In genomic region chr5:96720408-96720807, GRCh38 we compare ENCODE assay signal across 12 cellular contexts. TPM values are rescaled to one million over a fixed set of nuclear protein-coding genes. Genes with fewer than 3 reads are reported as not detected.
A peak's percentile ranks its signal among the peaks of the same experiment; 100 is the strongest.
DNase-seq lines count a peak whose midpoint lies in the region; ATAC-seq and TF ChIP-seq lines count a peak whose summit lies in the region.
"Had no signal": no experiment of that assay in that cellular context is flagged by ENCODE, and none has a peak within 500 bp of the region (broad histone marks: within the 10 kb centered on the region; RNA-seq: fewer than 3 reads in every experiment).

No MANE protein-coding gene starts in this region.

- no peaks in the 10 kb centered on the region for H3K9me3 Mint-ChIP-seq in CD4-positive, alpha-beta T cell
- H3K9me3 Mint-ChIP-seq in nephron, result no peaks in the 10 kb centered on the region
- no peaks in the 10 kb centered on the region for H3K9me3 Mint-ChIP-seq in T-helper 2 cell treated with Interferon-gamma antibody and Interleukin-4, amounts not matched to agents 5 μg/mL and 100 μg/mL, for 36 hours

- intact Hi-C loops in CD4-positive, alpha-beta T cell (cut with DNase I, micrococcal nuclease), result loop anchor here (10.0 kb wide), 2 partner anchors 376 to 386 kb away; no protein-coding TSS in a partner anchor

- H3K27ac Mint-ChIP-seq in CD4-positive, alpha-beta T cell, result no peak overlapping the region
- H3K27ac Mint-ChIP-seq in nephron, result peak overlapping the region; percentile 17 to 74 (median 57)
- H3K27ac Mint-ChIP-seq in T-helper 2 cell treated with Interferon-gamma antibody and Interleukin-4, amounts not matched to agents 5 μg/mL and 100 μg/mL, for 36 hours, result no peak overlapping the region

- POLR2A ChIA-PET in CD4-positive, alpha-beta T cell (lab: Charles Lee), result no interaction called here

- no peak overlapping the region for H3K4me3 Mint-ChIP-seq in CD4-positive, alpha-beta T cell
- H3K4me3 Mint-ChIP-seq in nephron, result no peak overlapping the region
- no peak overlapping the region for H3K4me3 Mint-ChIP-seq in T-helper 2 cell treated with Interferon-gamma antibody and Interleukin-4, amounts not matched to agents 5 μg/mL and 100 μg/mL, for 36 hours

- DNase-seq in CD4-positive, alpha-beta T cell, result no peak
- DNase-seq in NB4 (ENCODE audit: low read depth), result no peak
- no peak for DNase-seq in choroid plexus epithelial cell (ENCODE audit: low read depth)
- no peak for DNase-seq in T-helper 2 cell treated with Interferon-gamma antibody and Interleukin-4, amounts not matched to agents 5 μg/mL and 100 μg/mL, for 36 hours (ENCODE audit: low spot score)
- no peak for DNase-seq in stimulated activated CD4-positive, alpha-beta T cell treated with anti-CD3 and anti-CD28 coated beads, Interleukin-4, amount 100 ng/mL, for 24 hours
- no peak for DNase-seq in NCI-H2196 treated with DMSO at 0.1 percent for 48 hours (lab: John Stamatoyannopoulos, UW; ENCODE audit: unreplicated experiment)
- DNase-seq: aorta, NCI-H1417, NCI-H524 treated with DMSO at 0.1 percent for 48 hours had no signal

- no peak for TF ChIP-seq CTCF in CD4-positive, alpha-beta T cell (IDR thresholded peaks at IDR 0.05)
- peak; percentile 15 for TF ChIP-seq CTCF in NB4 (IDR thresholded peaks at IDR 0.05; ENCODE audit: low read depth, low read length)
- peak; percentile 30 for TF ChIP-seq CTCF in choroid plexus epithelial cell (conservative IDR thresholded peaks at IDR 0.05; ENCODE audit: low read depth, low read length)
- peak; percentile 15 to 38 (median 19) for TF ChIP-seq CTCF in nephron (IDR thresholded peaks at IDR 0.05; ENCODE audit: unreplicated experiment in 3 of 3)

- H3K27me3 Mint-ChIP-seq in CD4-positive, alpha-beta T cell, result no peaks in the 10 kb centered on the region
- H3K27me3 Mint-ChIP-seq in nephron (ENCODE audit: low read depth), result no peaks in the 10 kb centered on the region
- no peaks in the 10 kb centered on the region for H3K27me3 Mint-ChIP-seq in T-helper 2 cell treated with Interferon-gamma antibody and Interleukin-4, amounts not matched to agents 5 μg/mL and 100 μg/mL, for 36 hours (ENCODE audit: low read depth)

- CTCF ChIA-PET in CD4-positive, alpha-beta T cell (lab: Charles Lee), result interaction anchor here (2.5 kb wide), 1 partner anchor 9 kb away, joined by 9 read pairs; no protein-coding TSS in a partner anchor

- TF ChIP-seq POLR2A in NB4 (IDR thresholded peaks at IDR 0.05; ENCODE audit: extremely low read depth, insufficient read length), result no peak

- H3K4me1 Mint-ChIP-seq in CD4-positive, alpha-beta T cell (ENCODE audit: low read depth), result peaks cover 57% of the 10 kb centered on the region
- peaks cover 15% of the 10 kb centered on the region for H3K4me1 Mint-ChIP-seq in nephron
- peaks cover 13% of the 10 kb centered on the region for H3K4me1 Mint-ChIP-seq in T-helper 2 cell treated with Interferon-gamma antibody and Interleukin-4, amounts not matched to agents 5 μg/mL and 100 μg/mL, for 36 hours (ENCODE audit: low read depth)

- peak; percentile 62 for ATAC-seq in CD4-positive, alpha-beta T cell (ENCODE audit: poor library complexity)
- no peak for ATAC-seq in HG02610 (IDR thresholded peaks at IDR 0.05; ENCODE audit: unreplicated experiment)

- H3K4me3 ChIP-seq in NB4 (ENCODE audit: low read depth, low read length) (no peak overlapping the region), choroid plexus epithelial cell (ENCODE audit: low read depth, low read length) (no peak overlapping the region)
- H3K4me3 ChIP-seq: thoracic aorta had no signal

- H3K9me3 ChIP-seq in CD4-positive, alpha-beta T cell (ENCODE audit: control insufficient read depth, low read length), result no peaks in the 10 kb centered on the region
- H3K9me3 ChIP-seq: thoracic aorta had no signal

- H3K27ac ChIP-seq in CD4-positive, alpha-beta T cell (ENCODE audit: low read depth, low read length), result no peak overlapping the region
- H3K27ac ChIP-seq: thoracic aorta had no signal

- no peaks in the 10 kb centered on the region for H3K27me3 ChIP-seq in CD4-positive, alpha-beta T cell (ENCODE audit: control insufficient read depth, insufficient read depth, low read length)

- H3K36me3 Mint-ChIP-seq in CD4-positive, alpha-beta T cell (ENCODE audit: low read depth), result peaks cover 32% of the 10 kb centered on the region
- H3K36me3 Mint-ChIP-seq in nephron (ENCODE audit: low read depth), result peaks cover 3% of the 10 kb centered on the region
- peaks cover 8% of the 10 kb centered on the region for H3K36me3 Mint-ChIP-seq in T-helper 2 cell treated with Interferon-gamma antibody and Interleukin-4, amounts not matched to agents 5 μg/mL and 100 μg/mL, for 36 hours (ENCODE audit: low read depth)

RNA-seq across cellular contexts. Expression of gene CAST, which starts 58.2 kb away (rescaled TPM):
- total RNA-seq in CD4-positive, alpha-beta T cell, result 100 to 1,000 TPM; 197 to 200 TPM

Comparison
In these comparisons a context has a peak if more than half of its experiments do, and no peak if none do; other contexts are left out.
1. H3K27ac Mint-ChIP-seq: peak in nephron (3 of 3); none in CD4-positive, alpha-beta T cell (single experiment) and T-helper 2 cell treated with Interferon-gamma antibody and Interleukin-4, amounts not matched to agents 5 μg/mL and 100 μg/mL, for 36 hours (single experiment).